ENCODE assay signal across 3 cellular contexts in genomic region chr1:62926681-62927252, GRCh38.
TF ChIP-seq lines count a peak whose summit lies in the region.

No MANE protein-coding gene starts in this region.

TF ChIP-seq in SK-N-SH, 30 proteins besides CTCF, POLR2A, EP300 and RAD21:
- TF ChIP-seq IRF3 (IDR thresholded peaks at IDR 0.05; ENCODE audit: low read depth, low read length) (no peak), MXI1 (IDR thresholded peaks at IDR 0.05; ENCODE audit: low read depth, low read length) (no peak), POLR2AphosphoS5 (IDR thresholded peaks at IDR 0.05; ENCODE audit: low read depth, low read length) (no peak), EZH2phosphoT487 (IDR thresholded peaks at IDR 0.05; ENCODE audit: borderline replicate concordance, low read depth) (no peak), SIN3A (IDR thresholded peaks at IDR 0.05; ENCODE audit: borderline replicate concordance, low read depth, low read length) (no peak), MEF2A (IDR thresholded peaks at IDR 0.05; ENCODE audit: borderline replicate concordance, low read depth) (no peak), GATA2 (CRISPR knock-in tag; IDR thresholded peaks at IDR 0.05) (no peak), YY1 (IDR thresholded peaks at IDR 0.05; ENCODE audit: low read depth) (no peak), FOXM1 (IDR thresholded peaks at IDR 0.05; ENCODE audit: low read depth) (no peak)

TF ChIP-seq in SK-N-SH treated with all-trans-retinoic acid at 6 μM for 48 hours, 23 proteins besides CTCF, POLR2A, EP300 and RAD21:
- TF ChIP-seq GLIS3 (CRISPR knock-in tag; IDR thresholded peaks at IDR 0.05) (no peak), ZNF8 (CRISPR knock-in tag; IDR thresholded peaks at IDR 0.05) (no peak), ZNF565 (CRISPR knock-in tag; conservative IDR thresholded peaks at IDR 0.05; ENCODE audit: low read depth) (no peak), TOX (CRISPR knock-in tag; IDR thresholded peaks at IDR 0.05; ENCODE audit: borderline replicate concordance) (no peak), OSR1 (CRISPR knock-in tag; IDR thresholded peaks at IDR 0.05) (no peak), ZNF70 (CRISPR knock-in tag; IDR thresholded peaks at IDR 0.05) (no peak), ZFP30 (CRISPR knock-in tag; IDR thresholded peaks at IDR 0.05) (no peak), ZFP3 (CRISPR knock-in tag; IDR thresholded peaks at IDR 0.05) (no peak), ZC3H10 (CRISPR knock-in tag; IDR thresholded peaks at IDR 0.05) (no peak), PATZ1 (CRISPR knock-in tag; IDR thresholded peaks at IDR 0.05; ENCODE audit: borderline replicate concordance) (no peak), ESRRG (CRISPR knock-in tag; IDR thresholded peaks at IDR 0.05) (no peak), TCF4 (CRISPR knock-in tag; IDR thresholded peaks at IDR 0.05; ENCODE audit: borderline replicate concordance) (no peak), BACH2 (CRISPR knock-in tag; IDR thresholded peaks at IDR 0.05; ENCODE audit: borderline replicate concordance) (no peak), CSRNP3 (CRISPR knock-in tag; IDR thresholded peaks at IDR 0.05) (no peak), ISL1 (CRISPR knock-in tag; IDR thresholded peaks at IDR 0.05) (no peak), ARNTL (CRISPR knock-in tag; IDR thresholded peaks at IDR 0.05; ENCODE audit: borderline replicate concordance, low read depth) (no peak), POU6F1 (CRISPR knock-in tag; IDR thresholded peaks at IDR 0.05; ENCODE audit: borderline replicate concordance, low read depth) (no peak), CSDC2 (CRISPR knock-in tag; IDR thresholded peaks at IDR 0.05) (no peak), TSHZ2 (CRISPR knock-in tag; IDR thresholded peaks at IDR 0.05) (no peak)

TF ChIP-seq in H1, 55 proteins besides CTCF, POLR2A, EP300 and RAD21:
- TF ChIP-seq CBX8 (IDR thresholded peaks at IDR 0.05; ENCODE audit: borderline replicate concordance, low read depth, low read length): no peak
- 0 out of 2 replicates have a peak, but pooled peaks have one; percentile 53 for TF ChIP-seq KDM1A (IDR thresholded peaks at IDR 0.05; ENCODE audit: borderline replicate concordance, low read length)
- no peak for TF ChIP-seq ASH2L (IDR thresholded peaks at IDR 0.05; ENCODE audit: low read length)
- no peak for TF ChIP-seq NRF1 (IDR thresholded peaks at IDR 0.05; ENCODE audit: low read depth, low read length)
- no peak for TF ChIP-seq EGR1 (IDR thresholded peaks at IDR 0.05; ENCODE audit: borderline replicate concordance, low read depth, low read length)
- no peak for TF ChIP-seq POU5F1 (IDR thresholded peaks at IDR 0.05; ENCODE audit: low read depth, low read length)
- TF ChIP-seq TEAD4 (IDR thresholded peaks at IDR 0.05; ENCODE audit: low read depth, low read length): no peak
- no peak for TF ChIP-seq USF2 (IDR thresholded peaks at IDR 0.05; ENCODE audit: low read length)
